Comparison of ENCODE assay signal across 8 cellular contexts in the genomic region with DNA sequence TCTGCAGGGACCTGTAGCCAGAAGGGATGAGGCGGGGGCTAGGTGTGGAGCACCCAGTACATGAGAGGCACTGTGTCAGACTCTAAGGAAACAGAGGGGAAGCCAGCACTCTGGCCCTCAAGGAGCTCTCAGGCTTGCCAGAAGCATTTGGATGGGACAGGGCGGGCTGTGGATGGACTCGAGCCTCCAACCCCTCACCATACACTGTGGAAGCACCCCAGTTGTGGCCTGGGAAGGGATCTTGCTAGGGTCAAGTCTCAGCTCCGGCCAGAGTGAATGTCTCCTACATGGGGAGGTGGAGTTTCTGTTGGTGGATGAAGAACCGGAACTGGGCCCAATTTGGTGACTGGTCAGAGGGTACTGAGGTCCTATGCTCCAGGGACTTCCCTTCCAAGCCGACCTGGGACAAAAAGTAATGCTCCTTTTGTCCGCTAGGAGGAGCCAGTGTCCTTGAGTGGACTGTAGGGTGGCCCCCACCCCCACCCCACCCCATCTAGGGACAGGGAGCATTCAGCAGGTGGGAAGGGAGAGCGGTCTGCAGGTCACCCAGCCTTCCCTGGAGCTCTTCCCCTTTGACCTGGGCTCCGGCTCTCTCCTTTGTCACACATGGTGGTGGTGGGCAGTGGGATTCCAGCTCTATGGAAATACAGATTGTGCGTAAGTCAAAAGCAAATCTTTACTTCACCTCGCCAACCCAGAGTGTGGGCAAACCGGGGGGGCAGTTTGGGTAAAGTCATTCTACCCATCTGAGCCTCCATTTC. TPM values are rescaled to one million over a fixed set of nuclear protein-coding genes. Genes with fewer than 3 reads are reported as not detected.
DNase-seq lines count a peak whose midpoint lies in the region; ATAC-seq and TF ChIP-seq lines count a peak whose summit lies in the region.

No MANE protein-coding gene starts in this region.

- H3K9me3 Mint-ChIP-seq in activated CD8-positive, alpha-beta T cell treated with anti-CD3 and anti-CD28 coated beads for 36 hours, result no peaks in the 10 kb centered on the region
- H3K9me3 Mint-ChIP-seq in naive thymus-derived CD8-positive, alpha-beta T cell, result no peaks in the 10 kb centered on the region

- peak; percentile 19 for DNase-seq in NK-92 treated with Interleukin-12 subunit alpha and Interleukin-12 subunit beta, amount 100 ng/mL, for 24 hours (lab: John Stamatoyannopoulos, UW)
- no peak for DNase-seq in NK-92 (lab: John Stamatoyannopoulos, UW; ENCODE audit: unreplicated experiment)
- peak; percentile 63 for DNase-seq in NB4 (ENCODE audit: low read depth)
- DNase-seq in activated CD8-positive, alpha-beta T cell treated with anti-CD3 and anti-CD28 coated beads for 36 hours, result peak; percentile 64
- peak; percentile 53 to 67 for DNase-seq in erythroblast (lab: John Stamatoyannopoulos, UW)
- DNase-seq in naive thymus-derived CD8-positive, alpha-beta T cell, result peak in 9 of 10 donors; percentile 14 to 71 (median 33)
- no peak for DNase-seq in putamen (ENCODE audit: low spot score)

- CTCF ChIA-PET in activated CD8-positive, alpha-beta T cell treated with anti-CD3 and anti-CD28 coated beads for 36 hours (lab: Charles Lee), result interaction anchor here (0.6 to 8.0 kb wide), 26 partner anchors 10 to 411 kb away, joined by 3 to 152 read pairs (median 4); a partner anchor contains a TSS

- TF ChIP-seq CTCF in NB4 (IDR thresholded peaks at IDR 0.05; ENCODE audit: low read depth, low read length), result peak; percentile 55
- TF ChIP-seq CTCF in activated CD8-positive, alpha-beta T cell treated with anti-CD3 and anti-CD28 coated beads for 36 hours (IDR thresholded peaks at IDR 0.05), result peak; percentile 95

- no peak overlapping the region for H3K27ac Mint-ChIP-seq in activated CD8-positive, alpha-beta T cell treated with anti-CD3 and anti-CD28 coated beads for 36 hours
- H3K27ac Mint-ChIP-seq in naive thymus-derived CD8-positive, alpha-beta T cell, result no peak overlapping the region

- H3K36me3 Mint-ChIP-seq in activated CD8-positive, alpha-beta T cell treated with anti-CD3 and anti-CD28 coated beads for 36 hours (ENCODE audit: low read depth), result no peaks in the 10 kb centered on the region
- H3K36me3 Mint-ChIP-seq in naive thymus-derived CD8-positive, alpha-beta T cell, result no peaks in the 10 kb centered on the region

- intact Hi-C loops in activated CD8-positive, alpha-beta T cell treated with anti-CD3 and anti-CD28 coated beads for 36 hours (cut with micrococcal nuclease), result loop anchor here (5.0 kb wide), 1 partner anchor 122 kb away; no protein-coding TSS in a partner anchor

- no peak for TF ChIP-seq POLR2A in NB4 (IDR thresholded peaks at IDR 0.05; ENCODE audit: extremely low read depth, insufficient read length)
- no peak for TF ChIP-seq POLR2A in erythroblast (IDR thresholded peaks at IDR 0.05; ENCODE audit: low read length)

- no peak overlapping the region for H3K4me3 Mint-ChIP-seq in activated CD8-positive, alpha-beta T cell treated with anti-CD3 and anti-CD28 coated beads for 36 hours
- no peak overlapping the region for H3K4me3 Mint-ChIP-seq in naive thymus-derived CD8-positive, alpha-beta T cell

- POLR2A ChIA-PET in activated CD8-positive, alpha-beta T cell treated with anti-CD3 and anti-CD28 coated beads for 36 hours (lab: Charles Lee), result interaction anchor here (0.8 to 1.9 kb wide), 2 partner anchors 11 to 121 kb away, joined by 3 to 5 read pairs; no protein-coding TSS in a partner anchor
- POLR2A ChIA-PET in naive thymus-derived CD8-positive, alpha-beta T cell (lab: Charles Lee), result interaction anchor here (1.4 kb wide), 1 partner anchor 121 kb away, joined by 3 read pairs; no protein-coding TSS in a partner anchor

- peak; percentile 53 for ATAC-seq in activated CD8-positive, alpha-beta T cell treated with anti-CD3 and anti-CD28 coated beads for 36 hours
- ATAC-seq in naive thymus-derived CD8-positive, alpha-beta T cell, result no peak
- no peak for ATAC-seq in HG03378 (IDR thresholded peaks at IDR 0.05; ENCODE audit: unreplicated experiment)

- H3K4me1 Mint-ChIP-seq in activated CD8-positive, alpha-beta T cell treated with anti-CD3 and anti-CD28 coated beads for 36 hours (ENCODE audit: low read depth), result no peaks in the 10 kb centered on the region
- peaks cover 0 to 6% (median 2%) of the 10 kb centered on the region in 4 donors for H3K4me1 Mint-ChIP-seq in naive thymus-derived CD8-positive, alpha-beta T cell

- H3K27me3 Mint-ChIP-seq in activated CD8-positive, alpha-beta T cell treated with anti-CD3 and anti-CD28 coated beads for 36 hours, result peaks cover 21% of the 10 kb centered on the region
- H3K27me3 Mint-ChIP-seq in naive thymus-derived CD8-positive, alpha-beta T cell, result peaks cover 13 to 53% (median 31%) of the 10 kb centered on the region in 5 donors

- no peak overlapping the region for H3K4me3 ChIP-seq in NB4 (ENCODE audit: low read depth, low read length)

RNA-seq across cellular contexts. Expression of a gene that starts 20.3 kb away (rescaled TPM):
- 100 to 1,000 TPM; 363 to 381 TPM for total RNA-seq in activated CD8-positive, alpha-beta T cell treated with anti-CD3 and anti-CD28 coated beads for 36 hours
- 10 to 100 TPM; 61.8 to 70.0 TPM for total RNA-seq in naive thymus-derived CD8-positive, alpha-beta T cell
- polyA plus RNA-seq in naive thymus-derived CD8-positive, alpha-beta T cell, result 100 to 1,000 TPM; 156 to 196 (median 164) TPM

Comparison
In these comparisons a context has a peak if more than half of its experiments do, and no peak if none do; other contexts are left out.
1. DNase-seq: peak in NK-92 treated with Interleukin-12 subunit alpha and Interleukin-12 subunit beta, amount 100 ng/mL, for 24 hours (single experiment), NB4 (single experiment), activated CD8-positive, alpha-beta T cell treated with anti-CD3 and anti-CD28 coated beads for 36 hours (single experiment), erythroblast (2 of 2) and naive thymus-derived CD8-positive, alpha-beta T cell (9 of 10); none in NK-92 (single experiment) and putamen (single experiment).
2. RNA of a gene that starts 20.3 kb away (total RNA-seq): 363 to 381 TPM in activated CD8-positive, alpha-beta T cell treated with anti-CD3 and anti-CD28 coated beads for 36 hours; 61.8 to 70.0 TPM in naive thymus-derived CD8-positive, alpha-beta T cell; every median in the first group is over 4 times any median in the second.